Comparison of ENCODE assay signal across 12 cellular contexts in genomic region chr1:36124404-36125128, GRCh38. TPM values are rescaled to one million over a fixed set of nuclear protein-coding genes. Genes with fewer than 3 reads are reported as not detected.
DNase-seq lines count a peak whose midpoint lies in the region; ATAC-seq, FAIRE-seq and TF ChIP-seq lines count a peak whose summit lies in the region.
"Had no signal": no experiment of that assay in that cellular context is flagged by ENCODE, and none has a peak within 500 bp of the region (broad histone marks: within the 10 kb centered on the region; RNA-seq: fewer than 3 reads in every experiment).

No MANE protein-coding gene starts in this region.

- H3K36me3 ChIP-seq in ES-I3 (ENCODE audit: insufficient read depth, low read length) (no peaks in the 10 kb centered on the region), smooth muscle cell (ENCODE audit: low read depth) (no peaks in the 10 kb centered on the region)

- H3K27ac Mint-ChIP-seq in activated B cell treated with CpG ODN at 0.5 μM for 24 hours = peak overlapping the region; percentile 56

- H3K79me2 ChIP-seq in smooth muscle cell (ENCODE audit: low read depth) = no peaks in the 10 kb centered on the region

- 54% methylated on average over 11 of the region's 42 CpGs for WGBS in smooth muscle cell (ENCODE audit: low lambda C conversion rate)

- TF ChIP-seq POLR2A in GM12891 (IDR thresholded peaks at IDR 0.05; ENCODE audit: low read depth, low read length) = no peak

- peak overlapping the region; percentile 80 for H3K4me3 Mint-ChIP-seq in activated B cell treated with CpG ODN at 0.5 μM for 24 hours

- H3K4me1 ChIP-seq in ES-I3 (ENCODE audit: insufficient read depth, low read length) (no peaks in the 10 kb centered on the region), smooth muscle cell (ENCODE audit: low read depth) (peaks cover 5% of the 10 kb centered on the region)

- H3K4me1 Mint-ChIP-seq in activated B cell treated with CpG ODN at 0.5 μM for 24 hours = peaks cover 30% of the 10 kb centered on the region

- no peaks in the 10 kb centered on the region for H3K36me3 Mint-ChIP-seq in activated B cell treated with CpG ODN at 0.5 μM for 24 hours (ENCODE audit: low read depth)

- POLR2A ChIA-PET in activated B cell treated with CpG ODN at 0.5 μM for 24 hours (lab: Charles Lee) = no interaction called here

- H3K27me3 ChIP-seq in smooth muscle cell (ENCODE audit: low read depth) = peaks cover 3% of the 10 kb centered on the region

- ATAC-seq in activated B cell treated with CpG ODN at 0.5 μM for 24 hours (ENCODE audit: low read depth) = no peak

- H3K4me2 ChIP-seq in smooth muscle cell = peak overlapping the region; percentile 76

- H3K4me3 ChIP-seq in iPS-11a (ENCODE audit: low read depth, low read length) (peak overlapping the region; percentile 21), smooth muscle cell (peak overlapping the region; percentile 43)
- H3K4me3 ChIP-seq: SK-N-MC had no signal

- intact Hi-C loops in activated B cell treated with CpG ODN at 0.5 μM for 24 hours (cut with micrococcal nuclease) = no loop called here

- FAIRE-seq in GM12891 (lab: Jason Lieb, UNC) = no peak
- FAIRE-seq: HTR-8/SVneo had no signal

- no peak overlapping the region for H3K27ac ChIP-seq in smooth muscle cell (ENCODE audit: low read depth)
- H3K27ac ChIP-seq: SK-N-MC had no signal

- no peak for DNase-seq in activated B cell treated with CpG ODN at 0.5 μM for 24 hours
- DNase-seq in smooth muscle cell (lab: John Stamatoyannopoulos, UW; ENCODE audit: unreplicated experiment) = no peak
- no peak for DNase-seq in glomerular visceral epithelial cell (ENCODE audit: extremely low spot score)
- no peak for DNase-seq in GM12891 (ENCODE audit: insufficient read length, low spot score)
- DNase-seq in CD1c-positive myeloid dendritic cell (ENCODE audit: extremely low spot score) = no peak
- DNase-seq: activated CD8-positive, alpha-beta memory T cell treated with anti-CD3 and anti-CD28 coated beads, Interleukin-2, amount 50 U/mL, for 4 hours; NCI-H226; stimulated activated CD4-positive, alpha-beta T cell treated with anti-CD3 and anti-CD28 coated beads, Interleukin-1b, Interleukin-23, amount 100 ng/mL, for 48 hours had no signal

- no peaks in the 10 kb centered on the region for H3K9me3 Mint-ChIP-seq in activated B cell treated with CpG ODN at 0.5 μM for 24 hours

- H4K20me1 ChIP-seq in smooth muscle cell (ENCODE audit: low read depth) = no peaks in the 10 kb centered on the region

- CTCF ChIA-PET in activated B cell treated with CpG ODN at 0.5 μM for 24 hours (lab: Charles Lee) = no interaction called here

- no peak for TF ChIP-seq CTCF in activated B cell treated with CpG ODN at 0.5 μM for 24 hours (IDR thresholded peaks at IDR 0.05)
- TF ChIP-seq CTCF in smooth muscle cell (IDR thresholded peaks at IDR 0.05; ENCODE audit: borderline replicate concordance, insufficient read depth, poor library complexity, severe bottlenecking) = no peak

- peaks cover 12% of the 10 kb centered on the region for H3K27me3 Mint-ChIP-seq in activated B cell treated with CpG ODN at 0.5 μM for 24 hours

- H3K9ac ChIP-seq in ES-I3 (ENCODE audit: low read depth, low read length) = peak overlapping the region; percentile 47; the same call in 1 of the 2 replicates
- H3K9ac ChIP-seq in smooth muscle cell (ENCODE audit: low read depth) = no peak overlapping the region

- H3K9me3 ChIP-seq in ES-I3 (ENCODE audit: control insufficient read depth, insufficient read depth, low read length) = no peaks in the 10 kb centered on the region
- H3K9me3 ChIP-seq in smooth muscle cell (replicated peaks; ENCODE audit: low read depth) = no peaks in the 10 kb centered on the region

- H3F3A ChIP-seq in smooth muscle cell (ENCODE audit: low read depth) = no peaks in the 10 kb centered on the region

- H2AFZ ChIP-seq in smooth muscle cell (ENCODE audit: low read depth) = no peak overlapping the region

TF ChIP-seq in GM12891, 5 proteins besides CTCF, POLR2A, EP300 and RAD21:
- TF ChIP-seq POU2F2 (IDR thresholded peaks at IDR 0.05; ENCODE audit: low read depth, low read length) = no peak
- TF ChIP-seq PAX5 (IDR thresholded peaks at IDR 0.05; ENCODE audit: insufficient read depth, low read length, severe bottlenecking) = no peak
- no peak for TF ChIP-seq SPI1 (IDR thresholded peaks at IDR 0.05; ENCODE audit: low read depth, low read length)
- TF ChIP-seq TAF1 (IDR thresholded peaks at IDR 0.05; ENCODE audit: low read depth, low read length) = no peak
- TF ChIP-seq POLR2AphosphoS5 (IDR thresholded peaks at IDR 0.05; ENCODE audit: low read depth, low read length) = no peak

RNA-seq across cellular contexts. Expression of gene COL8A2, which starts 0.5 kb away (rescaled TPM):
- total RNA-seq in activated B cell treated with CpG ODN at 0.5 μM for 24 hours = 0.24 and 0.64 TPM in 2 replicates
- total RNA-seq in smooth muscle cell = 21.7 and 32.9 TPM in 2 replicates
- 35.9 and 59.0 TPM in 2 replicates for polyA plus RNA-seq in smooth muscle cell
- polyA plus RNA-seq in GM12891 (2012; ENCODE audit: low read depth, missing spikeins) = 0.01 TPM

RNA-seq across cellular contexts. Expression of gene TRAPPC3, which starts 24.7 kb away (rescaled TPM):
- total RNA-seq in activated B cell treated with CpG ODN at 0.5 μM for 24 hours (45.3 and 48.5 TPM in 2 replicates), smooth muscle cell (67.8 and 202 TPM in 2 replicates)
- polyA plus RNA-seq in smooth muscle cell = 113 and 114 TPM in 2 replicates
- polyA plus RNA-seq in GM12891 (2012; ENCODE audit: low read depth, missing spikeins) = 48.6 TPM

RNA-seq across cellular contexts. Expression of gene MAP7D1, which starts 31.4 kb away (rescaled TPM):
- total RNA-seq in activated B cell treated with CpG ODN at 0.5 μM for 24 hours (56.5 and 59.9 TPM in 2 replicates), smooth muscle cell (102 and 109 TPM in 2 replicates)
- 169 and 186 TPM in 2 replicates for polyA plus RNA-seq in smooth muscle cell
- 37.9 TPM for polyA plus RNA-seq in GM12891 (2012; ENCODE audit: low read depth, missing spikeins)

RNA-seq across cellular contexts. Expression of gene ADPRS, which starts 35.9 kb away (rescaled TPM):
- 23.0 and 23.9 TPM in 2 replicates for total RNA-seq in activated B cell treated with CpG ODN at 0.5 μM for 24 hours
- total RNA-seq in smooth muscle cell = 26.7 and 31.0 TPM in 2 replicates
- polyA plus RNA-seq in smooth muscle cell = 38.8 and 44.1 TPM in 2 replicates
- 35.8 TPM for polyA plus RNA-seq in GM12891 (2012; ENCODE audit: low read depth, missing spikeins)

RNA-seq across cellular contexts. Expression of gene TEKT2, which starts 40.7 kb away (rescaled TPM):
- not detected in 2 replicates for total RNA-seq in activated B cell treated with CpG ODN at 0.5 μM for 24 hours
- 0.27 TPM in 1 of 2 replicates, not detected in the other for total RNA-seq in smooth muscle cell
- 0.66 and 0.85 TPM in 2 replicates for polyA plus RNA-seq in smooth muscle cell
- 0.15 TPM for polyA plus RNA-seq in GM12891 (2012; ENCODE audit: low read depth, missing spikeins)

Comparison
In these comparisons a context has a peak if more than half of its experiments do, and no peak if none do; other contexts are left out.
1. RNA of gene COL8A2, which starts 0.5 kb away (total RNA-seq): 21.7 to 32.9 TPM in smooth muscle cell; 0.24 to 0.64 TPM in activated B cell treated with CpG ODN at 0.5 μM for 24 hours; every median in the first group is over 10 times any median in the second.